8 cellular contexts compared by ENCODE assay signal in genomic region chr16:5487728-5488127, GRCh38.
"Had no signal": no experiment of that assay in that cellular context is flagged by ENCODE, and none has a peak within 500 bp of the region (broad histone marks: within the 10 kb centered on the region; RNA-seq: fewer than 3 reads in every experiment).

No MANE protein-coding gene starts in this region.

- H3K4me2 ChIP-seq: GM23338 had no signal

- H2AFZ ChIP-seq: GM23338 had no signal

- H3K4me3 ChIP-seq: GM23338 had no signal

- ATAC-seq: GM23338 had no signal

- DNase-seq: H9, HCEC 1CT, HFFc6, KG1 had no signal

- H3K27ac ChIP-seq: HL-60 had no signal

- FAIRE-seq: H1, H54 had no signal
